21 cellular contexts compared by ENCODE assay signal in the genomic region with DNA sequence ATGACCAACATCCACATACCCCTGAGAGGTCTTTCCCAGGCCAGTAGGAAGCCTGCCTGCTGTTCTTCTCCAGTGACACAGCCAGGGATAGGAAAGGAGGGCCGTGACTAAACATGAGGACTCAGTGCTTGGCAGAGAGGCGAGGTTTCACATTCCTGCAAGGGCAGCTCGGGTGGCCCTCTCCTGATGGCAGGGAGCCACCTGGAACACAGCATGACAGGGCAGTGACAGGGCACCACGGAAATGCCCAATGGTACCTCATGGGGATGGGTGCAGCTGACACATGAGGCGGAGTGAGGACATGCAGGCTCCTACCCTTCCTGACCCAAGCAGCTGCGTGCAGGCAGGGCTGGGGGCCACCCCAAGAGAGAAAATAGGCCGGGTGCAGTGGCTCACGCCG. TPM values are rescaled to one million over a fixed set of nuclear protein-coding genes. Genes with fewer than 3 reads are reported as not detected.
DNase-seq lines count a peak whose midpoint lies in the region; ATAC-seq, FAIRE-seq and TF ChIP-seq lines count a peak whose summit lies in the region.
"Had no signal": no experiment of that assay in that cellular context is flagged by ENCODE, and none has a peak within 500 bp of the region (broad histone marks: within the 10 kb centered on the region; RNA-seq: fewer than 3 reads in every experiment).

No MANE protein-coding gene starts in this region.

- H3K4me3 Mint-ChIP-seq in activated T-cell treated with anti-CD3 and anti-CD28 coated beads, Interleukin-2, amount 50 U/mL, for 72 hours, result no peak overlapping the region
- H3K4me3 Mint-ChIP-seq: activated B cell treated with CpG ODN at 0.5 μM for 24 hours; CD4-positive, alpha-beta T cell; naive thymus-derived CD4-positive, alpha-beta T cell had no signal

- TF ChIP-seq CTCF in bronchial epithelial cell (IDR thresholded peaks at IDR 0.05; ENCODE audit: insufficient read depth, low read length, severe bottlenecking), result no peak
- TF ChIP-seq CTCF in upper lobe of right lung (IDR thresholded peaks at IDR 0.05), result no peak

- peak; percentile 58 for FAIRE-seq in bronchial epithelial cell (lab: Jason Lieb, UNC)
- FAIRE-seq: astrocyte had no signal

- no peaks in the 10 kb centered on the region for H3K36me3 Mint-ChIP-seq in activated T-cell treated with anti-CD3 and anti-CD28 coated beads, Interleukin-2, amount 50 U/mL, for 72 hours (ENCODE audit: insufficient read depth in 2 of 2)

- peaks cover 0 to 2% of the 10 kb centered on the region in 2 donors for H3K9me3 Mint-ChIP-seq in activated T-cell treated with anti-CD3 and anti-CD28 coated beads, Interleukin-2, amount 50 U/mL, for 72 hours
- H3K9me3 Mint-ChIP-seq: activated B cell treated with CpG ODN at 0.5 μM for 24 hours; CD4-positive, alpha-beta T cell had no signal

- DNase-seq in LoVo (ENCODE audit: low spot score) (peak; percentile 41), bronchial epithelial cell (ENCODE audit: low read depth) (peak; percentile 38), left lobe of liver (ENCODE audit: low spot score) (peak; percentile 70), upper lobe of right lung (no peak), NCI-H2081 treated with DMSO at 0.1 percent for 48 hours (lab: John Stamatoyannopoulos, UW) (no peak)
- no peak for DNase-seq in activated T-cell treated with anti-CD3 and anti-CD28 coated beads, Interleukin-2, amount 50 U/mL, for 72 hours
- DNase-seq: activated B cell treated with CpG ODN at 0.5 μM for 24 hours; activated gamma-delta T cell treated with Interleukin-2 at 50 U/mL for 16 hours; CD4-positive, alpha-beta T cell; EL; left colon; naive thymus-derived CD4-positive, alpha-beta T cell; NCI-H2107; NCI-H748 treated with DMSO at 0.1 percent for 48 hours; retina; stimulated activated CD4-positive, alpha-beta T cell treated with anti-CD3 and anti-CD28 coated beads, Interleukin-1b, Interleukin-23, amount 100 ng/mL, for 48 hours had no signal

- H3K9me3 ChIP-seq in upper lobe of right lung, result no peaks in the 10 kb centered on the region
- H3K9me3 ChIP-seq: thoracic aorta had no signal

- no peak overlapping the region for H3K27ac ChIP-seq in upper lobe of right lung
- H3K27ac ChIP-seq: thoracic aorta had no signal

- intact Hi-C loops in upper lobe of right lung (cut with DNase I), result no loop called here

- H3K4me3 ChIP-seq in bronchial epithelial cell (ENCODE audit: low read depth, low read length) (no peak overlapping the region), upper lobe of right lung (no peak overlapping the region)
- H3K4me3 ChIP-seq: thoracic aorta had no signal

- H3K4me1 ChIP-seq in upper lobe of right lung, result no peaks in the 10 kb centered on the region

- H3K27ac Mint-ChIP-seq in activated T-cell treated with anti-CD3 and anti-CD28 coated beads, Interleukin-2, amount 50 U/mL, for 72 hours, result no peak overlapping the region
- H3K27ac Mint-ChIP-seq: activated B cell treated with CpG ODN at 0.5 μM for 24 hours; CD4-positive, alpha-beta T cell; naive thymus-derived CD4-positive, alpha-beta T cell had no signal

- ATAC-seq in left lobe of liver, result peak; percentile 91
- peak; percentile 67 for ATAC-seq in upper lobe of right lung
- no peak for ATAC-seq in activated T-cell treated with anti-CD3 and anti-CD28 coated beads, Interleukin-2, amount 50 U/mL, for 72 hours (replicated peaks in 1 of 2)
- no peak for ATAC-seq in HG02588 (IDR thresholded peaks at IDR 0.05; ENCODE audit: unreplicated experiment)
- ATAC-seq: left colon; naive thymus-derived CD4-positive, alpha-beta T cell had no signal

- no peaks in the 10 kb centered on the region for H3K4me1 Mint-ChIP-seq in activated T-cell treated with anti-CD3 and anti-CD28 coated beads, Interleukin-2, amount 50 U/mL, for 72 hours (ENCODE audit: low read depth)

- peaks cover 9% of the 10 kb centered on the region for H3K27me3 Mint-ChIP-seq in activated T-cell treated with anti-CD3 and anti-CD28 coated beads, Interleukin-2, amount 50 U/mL, for 72 hours (ENCODE audit: low read depth)
- H3K27me3 Mint-ChIP-seq: activated B cell treated with CpG ODN at 0.5 μM for 24 hours had no signal

- H3K27me3 ChIP-seq in bronchial epithelial cell (ENCODE audit: control insufficient read depth, insufficient read depth, low read length) (peaks cover 2% of the 10 kb centered on the region), upper lobe of right lung (no peaks in the 10 kb centered on the region)

- H3K36me3 ChIP-seq in bronchial epithelial cell (ENCODE audit: control insufficient read depth, insufficient read depth, low read length) (no peaks in the 10 kb centered on the region), upper lobe of right lung (no peaks in the 10 kb centered on the region)
- H3K36me3 ChIP-seq: thoracic aorta had no signal

RNA-seq across cellular contexts. Expression of gene TGM5, which starts 7.4 kb away (rescaled TPM):
- total RNA-seq in bronchial epithelial cell, result under 0.01 and 1.8 TPM in 2 replicates
- total RNA-seq in left lobe of liver, result not detected
- not detected for total RNA-seq in upper lobe of right lung
- total RNA-seq in activated T-cell treated with anti-CD3 and anti-CD28 coated beads, Interleukin-2, amount 50 U/mL, for 72 hours, result not detected
- total RNA-seq: CD4-positive, alpha-beta T cell; dermis microvascular lymphatic vessel endothelial cell; left colon; thoracic aorta had no signal

RNA-seq across cellular contexts. Expression of gene TGM7, which starts 27.9 kb away (rescaled TPM):
- total RNA-seq in bronchial epithelial cell (not detected in 2 replicates), left lobe of liver (not detected), upper lobe of right lung (not detected)
- not detected for total RNA-seq in activated T-cell treated with anti-CD3 and anti-CD28 coated beads, Interleukin-2, amount 50 U/mL, for 72 hours
- total RNA-seq: activated B cell treated with CpG ODN at 0.5 μM for 24 hours; astrocyte; CD4-positive, alpha-beta T cell; dermis microvascular lymphatic vessel endothelial cell; left colon; naive thymus-derived CD4-positive, alpha-beta T cell; T-helper 1 cell treated with Interleukin-12 subunit alpha and Interleukin-12 subunit beta and Interleukin-4 antibody, amounts not matched to agents 30 ng/mL and 1 ng/mL, for 36 hours; thoracic aorta had no signal

RNA-seq across cellular contexts. Expression of gene EPB42, which starts 53.3 kb away (rescaled TPM):
- total RNA-seq in bronchial epithelial cell (not detected in 2 replicates), left lobe of liver (0.13 TPM), upper lobe of right lung (not detected)
- total RNA-seq in activated T-cell treated with anti-CD3 and anti-CD28 coated beads, Interleukin-2, amount 50 U/mL, for 72 hours, result not detected
- total RNA-seq: activated B cell treated with CpG ODN at 0.5 μM for 24 hours; astrocyte; CD4-positive, alpha-beta T cell; dermis microvascular lymphatic vessel endothelial cell; left colon; naive thymus-derived CD4-positive, alpha-beta T cell; T-helper 1 cell treated with Interleukin-12 subunit alpha and Interleukin-12 subunit beta and Interleukin-4 antibody, amounts not matched to agents 30 ng/mL and 1 ng/mL, for 36 hours; thoracic aorta had no signal

RNA-seq across cellular contexts. Expression of gene LCMT2, which starts 56.2 kb away (rescaled TPM):
- 5.4 and 11.3 TPM in 2 replicates for total RNA-seq in bronchial epithelial cell
- 3.7 TPM for total RNA-seq in left lobe of liver
- 8.1 TPM for total RNA-seq in upper lobe of right lung
- 1 to 10 TPM; 5.6 to 7.8 TPM for total RNA-seq in activated T-cell treated with anti-CD3 and anti-CD28 coated beads, Interleukin-2, amount 50 U/mL, for 72 hours

Comparison
In these comparisons a context has a peak if more than half of its experiments do, and no peak if none do; other contexts are left out.
1. DNase-seq: peak in LoVo (single experiment), bronchial epithelial cell (single experiment) and left lobe of liver (single experiment); none in upper lobe of right lung (single experiment), activated T-cell treated with anti-CD3 and anti-CD28 coated beads, Interleukin-2, amount 50 U/mL, for 72 hours (0 of 2) and NCI-H2081 treated with DMSO at 0.1 percent for 48 hours (single experiment).
2. ATAC-seq: peak in left lobe of liver (single experiment) and upper lobe of right lung (single experiment); none in activated T-cell treated with anti-CD3 and anti-CD28 coated beads, Interleukin-2, amount 50 U/mL, for 72 hours (0 of 2) and HG02588 (single experiment).